1 cellular context compared by ENCODE assay signal in genomic region chr19:39446365-39447084, GRCh38.
TF ChIP-seq lines count a peak whose summit lies in the region.

No MANE protein-coding gene starts in this region.

TF ChIP-seq in IMR-90, 13 proteins besides CTCF, POLR2A, EP300 and RAD21 (continued from another document):
- TF ChIP-seq ELK1 (IDR thresholded peaks at IDR 0.05; ENCODE audit: borderline replicate concordance, low read depth, low read length) (no peak), NFE2L2 (IDR thresholded peaks at IDR 0.05; ENCODE audit: low read depth, low read length) (no peak)
